In genomic region chr4:78476108-78476704, GRCh38 we compare ENCODE assay signal across 19 cellular contexts.
"Had no signal": no experiment of that assay in that cellular context is flagged by ENCODE, and none has a peak within 500 bp of the region (broad histone marks: within the 10 kb centered on the region; RNA-seq: fewer than 3 reads in every experiment).

No MANE protein-coding gene starts in this region.

- FAIRE-seq: frontal cortex, islet of Langerhans had no signal

- H3K36me3 ChIP-seq: colonic mucosa, heart left ventricle, neutrophil had no signal

- H3K9me3 ChIP-seq: colonic mucosa, heart left ventricle, mucosa of descending colon, neutrophil, psoas muscle, sigmoid colon had no signal

- H3K4me3 ChIP-seq: colonic mucosa, heart left ventricle, mucosa of descending colon, psoas muscle, sigmoid colon, skin epidermis had no signal

- H3K27me3 ChIP-seq: colonic mucosa, heart left ventricle, sigmoid colon had no signal

- H3K4me1 ChIP-seq: colonic mucosa, heart left ventricle, psoas muscle, sigmoid colon had no signal

- ATAC-seq: heart left ventricle; left lobe of liver; mucosa of descending colon; naive thymus-derived CD8-positive, alpha-beta T cell; psoas muscle had no signal

- DNase-seq: colonic mucosa; dermis blood vessel endothelial cell; heart left ventricle; hypothalamus; kidney glomerular epithelial cell; mammary epithelial cell; mucosa of descending colon; naive thymus-derived CD8-positive, alpha-beta T cell; psoas muscle; retina; sigmoid colon; stimulated activated CD4-positive, alpha-beta T cell treated with anti-CD3 and anti-CD28 coated beads, Interleukin-12 subunit alpha, Interleukin-12 subunit beta, amount 100 ng/mL, for 4 hours; stimulated activated naive CD4-positive, alpha-beta T cell treated with Interleukin-2 at 50 U/mL for 16 hours; trophoblast cell had no signal

- H3K27ac ChIP-seq: colonic mucosa, heart left ventricle, neutrophil, psoas muscle, sigmoid colon, skin epidermis had no signal
